Comparison of ENCODE assay signal across 18 cellular contexts in genomic region chr1:100073531-100073930, GRCh38.
"Had no signal": no experiment of that assay in that cellular context is flagged by ENCODE, and none has a peak within 500 bp of the region (broad histone marks: within the 10 kb centered on the region; RNA-seq: fewer than 3 reads in every experiment).

No MANE protein-coding gene starts in this region.

- H3K9me3 Mint-ChIP-seq: dendritic cell treated with granulocyte-macrophage colony-stimulating factor and Interleukin-4, amounts not matched to agents 40 ng/mL and 50 ng/mL, for 4 days; endodermal cell; naive B cell; nephron progenitor cell; type B pancreatic cell had no signal

- H3K4me3 ChIP-seq: heart left ventricle, prostate gland, right lobe of liver, suprapubic skin, thyroid gland had no signal

- H3K4me1 Mint-ChIP-seq: nephron progenitor cell had no signal

- H3K27me3 Mint-ChIP-seq: dendritic cell treated with granulocyte-macrophage colony-stimulating factor and Interleukin-4, amounts not matched to agents 40 ng/mL and 50 ng/mL, for 4 days; naive B cell; type B pancreatic cell had no signal

- ATAC-seq: heart left ventricle, right lobe of liver had no signal

- H3K9ac ChIP-seq: parathyroid adenoma had no signal

- H3K9me3 ChIP-seq: heart left ventricle, prostate gland, right lobe of liver, suprapubic skin, thyroid gland had no signal

- H3K4me1 ChIP-seq: prostate gland, right lobe of liver, suprapubic skin had no signal

- H2AFZ ChIP-seq: parathyroid adenoma had no signal

- H3K27ac Mint-ChIP-seq: dendritic cell treated with granulocyte-macrophage colony-stimulating factor and Interleukin-4, amounts not matched to agents 40 ng/mL and 50 ng/mL, for 4 days; endodermal cell; type B pancreatic cell had no signal

- H3K27me3 ChIP-seq: heart left ventricle, right lobe of liver, suprapubic skin, thyroid gland had no signal

- H3K4me3 Mint-ChIP-seq: dendritic cell treated with granulocyte-macrophage colony-stimulating factor and Interleukin-4, amounts not matched to agents 40 ng/mL and 50 ng/mL, for 4 days; endodermal cell; nephron progenitor cell; type B pancreatic cell had no signal

- DNase-seq: endodermal cell; erythroblast; heart left ventricle; hippocampal formation; kidney glomerular epithelial cell; mesendoderm; naive B cell; nephron progenitor cell; right lobe of liver; stimulated activated CD4-positive, alpha-beta T cell treated with anti-CD3 and anti-CD28 coated beads, Interleukin-2, amount 100 ng/mL, for 24 hours; stimulated activated CD4-positive, alpha-beta T cell treated with anti-CD3 and anti-CD28 coated beads, Interleukin-4, amount 100 ng/mL, for 4 hours; stimulated activated naive CD4-positive, alpha-beta T cell; thyroid gland had no signal

- H3K27ac ChIP-seq: heart left ventricle, prostate gland, right lobe of liver, suprapubic skin, thyroid gland had no signal
